In genomic region chr10:29737209-29737565, GRCh38 we compare ENCODE assay signal across 8 cellular contexts.
DNase-seq lines count a peak whose midpoint lies in the region; ATAC-seq, FAIRE-seq and TF ChIP-seq lines count a peak whose summit lies in the region.

No MANE protein-coding gene starts in this region.

- no peak overlapping the region for H3K4me3 ChIP-seq in CD4-positive, alpha-beta memory T cell (ENCODE audit: low read length in 2 of 2)
- H3K4me3 ChIP-seq in fibroblast of the aortic adventitia (ENCODE audit: low read depth, low read length) (peak overlapping the region; percentile 48), pancreas (peak overlapping the region in 2 of 4 donors; percentile 79 to 84)

- H3K27me3 Mint-ChIP-seq in CD4-positive, alpha-beta memory T cell: no peaks in the 10 kb centered on the region
- H3K27me3 Mint-ChIP-seq in T-cell: peaks cover 0 to 4% of the 10 kb centered on the region in 2 donors

- H3K9me3 ChIP-seq in CD4-positive, alpha-beta memory T cell (ENCODE audit: control insufficient read depth in 1 of 2, low read length in 2 of 2): no peaks in the 10 kb centered on the region
- H3K9me3 ChIP-seq in pancreas: no peaks in the 10 kb centered on the region

- POLR2A ChIA-PET in CD4-positive, alpha-beta memory T cell (lab: Charles Lee; ENCODE audit: partially characterized antibody): interaction anchor here (2.8 kb wide), 1 partner anchor 80 kb away, joined by 12 read pairs; no protein-coding TSS in a partner anchor
- POLR2A ChIA-PET in T-cell (lab: Charles Lee): no interaction called here

- CTCF ChIA-PET in CD4-positive, alpha-beta memory T cell (lab: Charles Lee; ENCODE audit: partially characterized antibody): interaction anchor here (1.3 to 4.5 kb wide), 6 partner anchors 55 to 147 kb away, joined by 3 to 28 read pairs (median 8); no protein-coding TSS in a partner anchor
- CTCF ChIA-PET in T-cell (lab: Charles Lee): interaction anchor here in 1 of 2 donors (0.6 to 1.6 kb wide), 2 partner anchors 105 to 113 kb away, joined by 3 to 4 read pairs; no protein-coding TSS in a partner anchor

- no peak for FAIRE-seq in pancreas (lab: Jason Lieb, UNC)

- no peak overlapping the region for H3K27ac ChIP-seq in CD4-positive, alpha-beta memory T cell (ENCODE audit: low read depth, low read length)
- H3K27ac ChIP-seq in pancreas: peak overlapping the region in 3 of 4 donors; percentile 35 to 96 (median 96)

- H3K36me3 ChIP-seq in CD4-positive, alpha-beta memory T cell (ENCODE audit: insufficient read depth, low read length): no peaks in the 10 kb centered on the region
- no peaks in the 10 kb centered on the region for H3K36me3 ChIP-seq in pancreas

- H3K36me3 Mint-ChIP-seq in CD4-positive, alpha-beta memory T cell: peaks cover 0 to 2% of the 10 kb centered on the region in 2 donors
- no peaks in the 10 kb centered on the region for H3K36me3 Mint-ChIP-seq in T-cell

- peaks cover 18 to 36% (median 27%) of the 10 kb centered on the region in 4 donors for H3K4me1 Mint-ChIP-seq in CD4-positive, alpha-beta memory T cell
- H3K4me1 Mint-ChIP-seq in T-cell: peaks cover 30 to 34% (median 30%) of the 10 kb centered on the region in 3 donors

- peaks cover 26% of the 10 kb centered on the region for H3K4me1 ChIP-seq in CD4-positive, alpha-beta memory T cell (ENCODE audit: insufficient read depth, low read length)
- peaks cover 0 to 6% (median 0%) of the 10 kb centered on the region in 3 donors for H3K4me1 ChIP-seq in pancreas

- intact Hi-C loops in CD4-positive, alpha-beta memory T cell (cut with micrococcal nuclease): loop anchor here (5.0 kb wide), 1 partner anchor 215 kb away; no protein-coding TSS in a partner anchor
- intact Hi-C loops in pancreas (cut with DNase I): loop anchor here in 1 of 3 donors (10.0 kb wide), 1 partner anchor 108 kb away; no protein-coding TSS in a partner anchor

- no peaks in the 10 kb centered on the region for H3K27me3 ChIP-seq in CD4-positive, alpha-beta memory T cell (ENCODE audit: insufficient read depth, low read length)
- no peaks in the 10 kb centered on the region for H3K27me3 ChIP-seq in pancreas

- peak overlapping the region in 4 of 7 donors; percentile 19 to 69 (median 56) for H3K27ac Mint-ChIP-seq in CD4-positive, alpha-beta memory T cell
- peak overlapping the region in 1 of 2 donors; percentile 69 for H3K27ac Mint-ChIP-seq in T-cell

- peaks cover 0 to 1% (median 0%) of the 10 kb centered on the region in 8 donors for H3K9me3 Mint-ChIP-seq in CD4-positive, alpha-beta memory T cell
- no peaks in the 10 kb centered on the region for H3K9me3 Mint-ChIP-seq in T-cell

- H3K4me3 Mint-ChIP-seq in CD4-positive, alpha-beta memory T cell: peak overlapping the region; percentile 80 to 87 (median 83)
- peak overlapping the region; percentile 77 to 86 (median 80) for H3K4me3 Mint-ChIP-seq in T-cell

- TF ChIP-seq CTCF in fibroblast of the aortic adventitia (IDR thresholded peaks at IDR 0.05; ENCODE audit: insufficient read depth, low read length) (no peak), pancreas (IDR thresholded peaks at IDR 0.05) (no peak)

- no peak for ATAC-seq in T-cell (replicated peaks in 1 of 4)
- no peak for ATAC-seq in pancreas
- no peak for ATAC-seq in HG02678 (IDR thresholded peaks at IDR 0.05; ENCODE audit: unreplicated experiment)
- ATAC-seq in GM21723 (IDR thresholded peaks at IDR 0.05; ENCODE audit: unreplicated experiment): no peak
- no peak for ATAC-seq in HG02642 (IDR thresholded peaks at IDR 0.05; ENCODE audit: poor library complexity, unreplicated experiment)

- WGBS in pancreas, 2 donors: 24 to 27% methylated on average over 17 of the region's 17 CpGs

- DNase-seq in CD4-positive, alpha-beta memory T cell: no peak
- DNase-seq in T-cell: no peak
- no peak for DNase-seq in fibroblast of the aortic adventitia (ENCODE audit: low read depth)
- DNase-seq in pancreas: peak in 1 of 6 donors; percentile 17
- no peak for DNase-seq in NCI-H345 (lab: John Stamatoyannopoulos, UW)
